8 cellular contexts compared by ENCODE assay signal in the genomic region with DNA sequence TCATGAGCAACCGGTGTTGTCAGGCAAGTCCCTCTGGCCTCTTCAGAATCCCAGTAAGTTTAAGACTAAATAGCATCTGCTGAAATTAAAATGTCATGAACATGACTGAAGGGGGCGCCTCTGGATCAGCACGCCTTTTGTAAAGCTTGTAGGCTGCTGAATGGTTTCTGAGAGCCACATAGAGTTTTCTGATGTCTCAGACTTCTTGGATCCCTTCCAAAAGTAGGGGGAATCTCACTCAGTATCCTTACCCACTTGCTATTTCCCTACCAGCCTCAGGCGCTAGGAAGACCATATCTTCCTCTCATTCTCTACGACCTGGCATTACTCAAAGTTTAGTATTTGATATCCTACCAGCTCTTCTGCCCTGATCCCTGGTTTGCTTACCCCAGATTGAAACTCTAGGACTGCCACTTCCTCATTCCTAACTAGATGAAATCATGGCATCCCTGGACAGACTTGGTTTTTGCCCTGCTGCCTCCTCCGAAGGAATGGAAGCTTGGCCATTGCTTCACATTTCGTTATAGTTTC.
DNase-seq lines count a peak whose midpoint lies in the region; ATAC-seq and TF ChIP-seq lines count a peak whose summit lies in the region.

No MANE protein-coding gene starts in this region.

- H3K36me3 ChIP-seq in Karpas-422 (ENCODE audit: insufficient read depth, low read length), result no peaks in the 10 kb centered on the region

- 0 out of 2 replicates have a peak overlapping the region, but pooled peaks have one; percentile 44 for H2AFZ ChIP-seq in Karpas-422 (ENCODE audit: low read length)

- no peaks in the 10 kb centered on the region for H3K27me3 Mint-ChIP-seq in chondrocyte (ENCODE audit: low read depth)
- no peaks in the 10 kb centered on the region for H3K27me3 Mint-ChIP-seq in naive thymus-derived CD8-positive, alpha-beta T cell

- H3K4me3 ChIP-seq in Karpas-422 (ENCODE audit: low read length), result no peak overlapping the region

- H3K4me3 Mint-ChIP-seq in chondrocyte (ENCODE audit: unreplicated experiment), result no peak overlapping the region
- no peak overlapping the region for H3K4me3 Mint-ChIP-seq in naive thymus-derived CD8-positive, alpha-beta T cell

- POLR2A ChIA-PET in naive thymus-derived CD8-positive, alpha-beta T cell (lab: Charles Lee), result interaction anchor here (0.6 to 1.5 kb wide), 5 partner anchors 9 to 70 kb away, joined by 3 to 4 read pairs (median 3); partner anchors contain the start of gene IFT57

- H3K9me3 Mint-ChIP-seq in chondrocyte (ENCODE audit: low read depth), result no peaks in the 10 kb centered on the region
- no peaks in the 10 kb centered on the region for H3K9me3 Mint-ChIP-seq in naive thymus-derived CD8-positive, alpha-beta T cell

- DNase-seq in AG09319 (ENCODE audit: extremely low read depth, low read depth) (peak; percentile 7), Karpas-422 (peak; percentile 90), T-helper 1 cell (peak in 4 of 5 donors; percentile 11 to 64 (median 32)), chondrocyte (ENCODE audit: low spot score) (no peak)
- DNase-seq in naive thymus-derived CD8-positive, alpha-beta T cell, result peak in 9 of 10 donors; percentile 11 to 72 (median 40)

- H3K27ac Mint-ChIP-seq in chondrocyte (ENCODE audit: unreplicated experiment), result peak overlapping the region; percentile 72
- peak overlapping the region in 1 of 10 donors; percentile 34 for H3K27ac Mint-ChIP-seq in naive thymus-derived CD8-positive, alpha-beta T cell

- H3K9me3 ChIP-seq in Karpas-422 (ENCODE audit: low read length), result no peaks in the 10 kb centered on the region

- no peaks in the 10 kb centered on the region for H3K9me2 ChIP-seq in Karpas-422 (replicated peaks; ENCODE audit: insufficient read depth, low read length)

- H4K20me1 ChIP-seq in Karpas-422 (ENCODE audit: insufficient read depth, low read depth, low read length), result no peaks in the 10 kb centered on the region

- ATAC-seq in GM18502 (IDR thresholded peaks at IDR 0.05; ENCODE audit: poor library complexity, unreplicated experiment) (peak; percentile 82), GM18870 (IDR thresholded peaks at IDR 0.05; ENCODE audit: unreplicated experiment) (no peak), GM21423 (IDR thresholded peaks at IDR 0.05; ENCODE audit: unreplicated experiment) (no peak)
- peak; percentile 53 to 61 for ATAC-seq in naive thymus-derived CD8-positive, alpha-beta T cell

- peak overlapping the region; percentile 27 for H3K4me2 ChIP-seq in Karpas-422 (ENCODE audit: low read depth, low read length, poor library complexity, severe bottlenecking)

- H3K79me2 ChIP-seq in Karpas-422 (ENCODE audit: low read length), result no peaks in the 10 kb centered on the region

- no peaks in the 10 kb centered on the region for H3K36me3 Mint-ChIP-seq in chondrocyte (ENCODE audit: low read depth)
- no peaks in the 10 kb centered on the region for H3K36me3 Mint-ChIP-seq in naive thymus-derived CD8-positive, alpha-beta T cell

- H3K27me3 ChIP-seq in Karpas-422 (ENCODE audit: low read length), result no peaks in the 10 kb centered on the region

- H3K4me1 Mint-ChIP-seq in chondrocyte (ENCODE audit: low read depth), result peaks cover 12% of the 10 kb centered on the region
- peaks cover 8 to 29% (median 12%) of the 10 kb centered on the region in 4 donors for H3K4me1 Mint-ChIP-seq in naive thymus-derived CD8-positive, alpha-beta T cell

- TF ChIP-seq CTCF in AG09319 (IDR thresholded peaks at IDR 0.05; ENCODE audit: low read depth, low read length) (peak; percentile 18), chondrocyte (IDR thresholded peaks at IDR 0.05) (peak; percentile 78)

- H3K27ac ChIP-seq in Karpas-422 (ENCODE audit: low read length), result no peak overlapping the region

- H3K4me1 ChIP-seq in Karpas-422 (ENCODE audit: low read length), result peaks cover 11% of the 10 kb centered on the region

- no peak overlapping the region for H3K9ac ChIP-seq in Karpas-422 (ENCODE audit: low read length)

Comparison
In these comparisons a context has a peak if more than half of its experiments do, and no peak if none do; other contexts are left out.
1. ATAC-seq: peak in GM18502 (single experiment) and naive thymus-derived CD8-positive, alpha-beta T cell (2 of 2); none in GM18870 (single experiment) and GM21423 (single experiment).